ENCODE assay signal across 16 cellular contexts in genomic region chr7:92926697-92927044, GRCh38.
"Had no signal": no experiment of that assay in that cellular context is flagged by ENCODE, and none has a peak within 500 bp of the region (broad histone marks: within the 10 kb centered on the region; RNA-seq: fewer than 3 reads in every experiment).

No MANE protein-coding gene starts in this region.

- H3K4me1 ChIP-seq: lower lobe of right lung, pancreas had no signal

- H3K9me3 ChIP-seq: pancreas had no signal

- FAIRE-seq: pancreas, urothelium cell line had no signal

- H3K4me3 ChIP-seq: lower lobe of right lung, pancreas, skin epidermis, stomach, thoracic aorta had no signal

- DNase-seq: activated CD4-positive, alpha-beta T cell treated with anti-CD3 and anti-CD28 coated beads, Interleukin-2, amount 10 ng/mL, durations not matched to agents 24 days and 14 days; activated CD8-positive, alpha-beta memory T cell treated with anti-CD3 and anti-CD28 coated beads for 24 hours; activated naive CD4-positive, alpha-beta T cell treated with anti-CD3 and anti-CD28 coated beads, Interleukin-2, amount 10 ng/mL, durations not matched to agents 7 days and 5 days; cortex of kidney; effector memory CD4-positive, alpha-beta T cell; hypothalamus; left cardiac atrium; lower lobe of right lung; pancreas; stomach had no signal

- H3K27ac ChIP-seq: epithelial cell of prostate, lower lobe of right lung, pancreas, skin epidermis, stomach, thoracic aorta had no signal

- H3K36me3 ChIP-seq: lower lobe of right lung, pancreas, stomach, thoracic aorta had no signal

- H3K27me3 ChIP-seq: pancreas had no signal

- ATAC-seq: activated T-helper 17 cell treated with anti-CD3 and anti-CD28 coated beads, Interleukin-2, amount 50 U/mL, for 72 hours; left cardiac atrium; lower lobe of right lung; natural killer cell treated with Interleukin-12 subunit alpha and Interleukin-12 subunit beta and Interleukin-15 and Interleukin-18, amount 100 ng/mL, for 72 hours; pancreas had no signal
